ENCODE assay signal across 14 cellular contexts in the genomic region with DNA sequence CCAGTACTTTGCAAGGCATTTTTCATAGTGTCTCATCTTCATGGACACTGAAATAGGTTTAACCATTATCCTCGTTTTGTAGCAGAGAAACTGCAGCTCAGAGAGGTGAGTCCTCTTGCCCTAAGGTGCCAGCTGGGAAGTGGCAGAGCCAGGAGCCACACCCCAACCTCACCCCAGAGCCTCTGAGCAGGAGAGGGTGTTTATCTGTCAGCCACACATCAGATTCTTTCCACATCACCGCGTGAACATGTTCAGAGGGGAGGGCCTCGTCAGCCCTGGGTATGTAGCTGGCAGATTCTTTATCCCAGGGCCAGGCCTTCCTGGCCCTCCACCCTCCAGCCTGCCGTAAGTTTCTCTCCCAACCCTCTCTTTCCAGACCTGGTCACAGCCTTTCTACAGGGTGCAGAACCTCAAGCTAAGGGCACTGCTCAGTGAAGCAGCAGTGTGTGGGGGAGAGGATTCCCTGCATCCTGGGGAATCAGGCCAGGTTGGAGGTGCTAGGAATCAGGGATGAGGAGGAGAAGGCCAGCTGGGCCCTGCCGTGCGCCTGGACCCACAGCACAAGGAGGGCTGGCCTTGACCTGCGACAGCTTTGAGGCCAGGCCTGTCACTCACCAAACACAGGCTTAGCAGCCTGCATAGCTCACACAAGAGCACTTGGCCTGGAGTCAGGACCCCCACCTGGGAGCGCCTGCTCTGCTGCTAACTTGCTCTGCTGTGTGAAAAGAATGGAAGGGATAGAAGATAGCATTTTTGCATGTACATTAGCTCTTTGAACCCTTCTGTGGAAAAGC.
A peak's percentile ranks its signal among the peaks of the same experiment; 100 is the strongest.
DNase-seq lines count a peak whose midpoint lies in the region; ATAC-seq and TF ChIP-seq lines count a peak whose summit lies in the region.
"Had no signal": no experiment of that assay in that cellular context is flagged by ENCODE, and none has a peak within 500 bp of the region (broad histone marks: within the 10 kb centered on the region; RNA-seq: fewer than 3 reads in every experiment).

No MANE protein-coding gene starts in this region.

- H4K5ac ChIP-seq in mesendoderm (ENCODE audit: low read length), result no peak overlapping the region

- no peak overlapping the region for H3K4me2 ChIP-seq in mesendoderm (ENCODE audit: low read length)

- no peak overlapping the region for H3K27ac Mint-ChIP-seq in activated T-helper 17 cell treated with anti-CD3 and anti-CD28 coated beads, Interleukin-2, amount 50 U/mL, for 72 hours
- H3K27ac Mint-ChIP-seq: activated CD8-positive, alpha-beta T cell treated with anti-CD3 and anti-CD28 coated beads for 36 hours had no signal

- no peaks in the 10 kb centered on the region for H3K79me1 ChIP-seq in mesendoderm (ENCODE audit: low read length)

- H3K18ac ChIP-seq in mesendoderm (ENCODE audit: low read length), result no peak overlapping the region

- no peaks in the 10 kb centered on the region for H3K9me3 Mint-ChIP-seq in activated T-helper 17 cell treated with anti-CD3 and anti-CD28 coated beads, Interleukin-2, amount 50 U/mL, for 72 hours
- H3K9me3 Mint-ChIP-seq: activated CD8-positive, alpha-beta T cell treated with anti-CD3 and anti-CD28 coated beads for 36 hours had no signal

- no peaks in the 10 kb centered on the region for H3K79me2 ChIP-seq in mesendoderm (ENCODE audit: control insufficient read depth, insufficient read depth, low read length)

- no peak overlapping the region for H3K9ac ChIP-seq in mesendoderm (ENCODE audit: low read length)

- H3K4me1 Mint-ChIP-seq in activated T-helper 17 cell treated with anti-CD3 and anti-CD28 coated beads, Interleukin-2, amount 50 U/mL, for 72 hours, result no peaks in the 10 kb centered on the region

- no peak for TF ChIP-seq CTCF in heart left ventricle (IDR thresholded peaks at IDR 0.05)

- intact Hi-C loops in heart left ventricle (cut with DNase I), result loop anchor here in 1 of 10 donors (2.0 kb wide), 1 partner anchor 18 kb away; no protein-coding TSS in a partner anchor

- H3K56ac ChIP-seq in mesendoderm (ENCODE audit: low read length), result no peak overlapping the region

- H3K36me3 ChIP-seq in heart left ventricle (peaks cover 0 to 100% (median 48%) of the 10 kb centered on the region in 9 donors), mesendoderm (ENCODE audit: control insufficient read depth, insufficient read depth, low read length) (peaks cover 2% of the 10 kb centered on the region)

- H2BK120ac ChIP-seq in mesendoderm (ENCODE audit: low read depth, low read length), result no peak overlapping the region

- H3K9me3 ChIP-seq in heart left ventricle, result no peaks in the 10 kb centered on the region

- no peaks in the 10 kb centered on the region for H3K27me3 Mint-ChIP-seq in activated T-helper 17 cell treated with anti-CD3 and anti-CD28 coated beads, Interleukin-2, amount 50 U/mL, for 72 hours
- H3K27me3 Mint-ChIP-seq: activated CD8-positive, alpha-beta T cell treated with anti-CD3 and anti-CD28 coated beads for 36 hours had no signal

- no peak overlapping the region for H4K8ac ChIP-seq in mesendoderm (ENCODE audit: low read depth, low read length)

- TF ChIP-seq POLR2A in heart left ventricle (IDR thresholded peaks at IDR 0.05), result no peak

- peak; percentile 64 for DNase-seq in HPDE6-E6E7 (ENCODE audit: extremely low spot score)
- DNase-seq in amniotic epithelial cell (ENCODE audit: low read depth), result peak; percentile 24
- DNase-seq in heart left ventricle, result peak in 1 of 5 donors; percentile 61
- DNase-seq in retina, result peak; percentile 45
- no peak for DNase-seq in NCI-H1417 treated with DMSO at 0.1 percent for 48 hours (lab: John Stamatoyannopoulos, UW)
- no peak for DNase-seq in iPS-NIHi7 (ENCODE audit: extremely low spot score)
- DNase-seq in mesendoderm, result no peak
- DNase-seq: activated CD8-positive, alpha-beta T cell treated with anti-CD3 and anti-CD28 coated beads for 36 hours; activated effector memory CD4-positive, alpha-beta T cell treated with Interleukin-2 at 50 U/mL for 16 hours; brain microvascular endothelial cell; Kasumi-1; NCI-H2029 treated with DMSO at 0.1 percent for 48 hours had no signal

- H3K36me3 Mint-ChIP-seq in activated T-helper 17 cell treated with anti-CD3 and anti-CD28 coated beads, Interleukin-2, amount 50 U/mL, for 72 hours (ENCODE audit: low read depth), result peaks cover 90% of the 10 kb centered on the region

- WGBS in heart left ventricle, 4 donors, result 52 to 62% (median 57%) methylated on average over 9 of the region's 9 CpGs
- WGBS in mesendoderm (ENCODE audit: extremely low coverage, insufficient coverage, low lambda C conversion rate), result no CpG with 5 or more reads among the region's 9 CpGs

- ATAC-seq in heart left ventricle, result peak in 3 of 4 donors; percentile 17 to 45 (median 44)
- ATAC-seq in activated T-helper 17 cell treated with anti-CD3 and anti-CD28 coated beads, Interleukin-2, amount 50 U/mL, for 72 hours (replicated peaks), result no peak
- ATAC-seq: activated CD8-positive, alpha-beta T cell treated with anti-CD3 and anti-CD28 coated beads for 36 hours; HCT116 had no signal

- H3K4me3 ChIP-seq in heart left ventricle (no peak overlapping the region), mesendoderm (ENCODE audit: low read length) (no peak overlapping the region)

- no peak overlapping the region for H3K4me3 Mint-ChIP-seq in activated T-helper 17 cell treated with anti-CD3 and anti-CD28 coated beads, Interleukin-2, amount 50 U/mL, for 72 hours
- H3K4me3 Mint-ChIP-seq: activated CD8-positive, alpha-beta T cell treated with anti-CD3 and anti-CD28 coated beads for 36 hours had no signal

- H2BK5ac ChIP-seq in mesendoderm (ENCODE audit: low read length), result no peak overlapping the region

- peak overlapping the region in 10 of 12 donors; percentile 20 to 74 (median 67) for H3K27ac ChIP-seq in heart left ventricle
- no peak overlapping the region for H3K27ac ChIP-seq in mesendoderm (ENCODE audit: low read depth, low read length)
- H3K27ac ChIP-seq: brain microvascular endothelial cell had no signal

- no peak overlapping the region for H2AK5ac ChIP-seq in mesendoderm (ENCODE audit: low read length)

- no peak overlapping the region for H2BK15ac ChIP-seq in mesendoderm (replicated peaks; ENCODE audit: low read depth)

- H3K4me1 ChIP-seq in heart left ventricle (peaks cover 0 to 67% (median 28%) of the 10 kb centered on the region in 12 donors), mesendoderm (ENCODE audit: control insufficient read depth, low read depth, low read length) (no peaks in the 10 kb centered on the region)

- H3K23ac ChIP-seq in mesendoderm (ENCODE audit: low read length), result no peak overlapping the region

- H3K27me3 ChIP-seq in heart left ventricle, result no peaks in the 10 kb centered on the region
- H3K27me3 ChIP-seq in mesendoderm (ENCODE audit: insufficient read depth, low read length, poor library complexity), result no peaks in the 10 kb centered on the region
- H3K27me3 ChIP-seq: brain microvascular endothelial cell had no signal

- H3K4ac ChIP-seq in mesendoderm (ENCODE audit: low read depth, low read length), result no peak overlapping the region

Comparison
In these comparisons a context has a peak if more than half of its experiments do, and no peak if none do; other contexts are left out.
1. DNase-seq: peak in HPDE6-E6E7 (single experiment), amniotic epithelial cell (single experiment) and retina (single experiment); none in NCI-H1417 treated with DMSO at 0.1 percent for 48 hours (single experiment), iPS-NIHi7 (single experiment) and mesendoderm (single experiment).